Comparison of ENCODE assay signal across 8 cellular contexts in the genomic region with DNA sequence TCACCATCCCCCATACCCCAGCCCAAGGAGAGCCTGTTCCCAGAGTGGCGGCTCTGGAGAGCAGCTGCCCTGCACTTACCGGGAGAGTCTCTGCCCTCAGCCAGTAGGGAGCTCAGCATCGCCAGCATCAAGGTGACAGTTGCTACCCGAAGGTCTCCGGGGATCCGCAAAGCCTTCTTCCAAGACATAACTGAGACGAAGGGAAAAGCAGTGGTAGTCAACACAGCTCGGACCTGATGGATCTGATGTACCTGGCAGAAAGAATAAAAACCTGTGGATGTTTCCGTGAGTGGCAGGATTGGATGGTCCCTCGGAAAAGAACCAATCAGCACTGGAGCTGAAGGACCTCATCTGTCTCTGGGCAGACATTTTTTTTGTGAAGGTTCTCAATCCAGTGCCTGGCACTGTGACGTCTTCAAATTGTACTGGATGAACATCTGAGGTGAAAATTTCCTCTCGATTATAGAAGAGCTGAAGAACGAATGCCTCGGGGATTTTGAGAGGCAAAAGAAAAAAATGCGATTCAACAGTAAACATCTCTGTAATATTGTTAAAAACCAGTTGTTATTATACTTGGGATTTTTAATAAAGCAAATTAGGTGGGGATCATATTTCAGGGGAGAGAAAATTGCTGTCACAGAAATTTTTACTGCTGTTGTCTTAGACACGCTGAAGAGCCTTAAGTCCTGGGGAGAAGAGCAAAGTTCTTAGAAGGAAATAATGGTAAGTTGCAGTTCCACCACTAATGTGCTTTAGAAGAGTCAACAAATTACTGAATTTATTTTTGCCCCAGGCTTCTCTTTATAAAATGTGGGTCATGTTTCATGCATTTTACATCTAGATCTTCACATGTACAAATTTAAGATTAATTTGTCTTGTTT. TPM values are rescaled to one million over a fixed set of nuclear protein-coding genes. Genes with fewer than 3 reads are reported as not detected.
A peak's percentile ranks its signal among the peaks of the same experiment; 100 is the strongest.
DNase-seq lines count a peak whose midpoint lies in the region; ATAC-seq lines count a peak whose summit lies in the region.

A gene (minus strand): TSS at position 238 of the 881 bp plus-strand sequence. CDS start 50 bp downstream, at position 188.

- peaks cover 35% of the 10 kb centered on the region for H3K27me3 Mint-ChIP-seq in activated T-helper 2 cell treated with anti-CD3 and anti-CD28 coated beads, Interferon-gamma antibody, Interleukin-2, Interleukin-4, amounts not matched to agents 10 μg/mL and 5 μg/mL and 100 μg/mL, durations not matched to agents 14 hours and 24 hours and 36 hours (ENCODE audit: low read depth)

- peak; percentile 50 for ATAC-seq in HG02642 (IDR thresholded peaks at IDR 0.05; ENCODE audit: poor library complexity, unreplicated experiment)
- peak; percentile 86 to 87 for ATAC-seq in left cardiac atrium

- DNase-seq in SIG-M5 treated with dmso at 0.1 percent for 504 hours (lab: John Stamatoyannopoulos, UW; ENCODE audit: unreplicated experiment): peak; percentile 29
- no peak for DNase-seq in SIG-M5 (lab: John Stamatoyannopoulos, UW)
- peak; percentile 72 for DNase-seq in NCI-H82 (lab: John Stamatoyannopoulos, UW)
- DNase-seq in activated T-helper 2 cell treated with anti-CD3 and anti-CD28 coated beads, Interferon-gamma antibody, Interleukin-2, Interleukin-4, amounts not matched to agents 10 μg/mL and 5 μg/mL and 100 μg/mL, durations not matched to agents 14 hours and 24 hours and 36 hours (ENCODE audit: low spot score): peak; percentile 46
- peak; percentile 23 for DNase-seq in left cardiac atrium
- peak; percentile 88 for DNase-seq in retina
- DNase-seq in GOT3 (lab: John Stamatoyannopoulos, UW): no peak

- H3K4me3 Mint-ChIP-seq in activated T-helper 2 cell treated with anti-CD3 and anti-CD28 coated beads, Interferon-gamma antibody, Interleukin-2, Interleukin-4, amounts not matched to agents 10 μg/mL and 5 μg/mL and 100 μg/mL, durations not matched to agents 14 hours and 24 hours and 36 hours (ENCODE audit: low read depth): peak within 1 kb of the TSS; percentile 81

- intact Hi-C loops in activated T-helper 2 cell treated with anti-CD3 and anti-CD28 coated beads, Interferon-gamma antibody, Interleukin-2, Interleukin-4, amounts not matched to agents 10 μg/mL and 5 μg/mL and 100 μg/mL, durations not matched to agents 14 hours and 24 hours and 36 hours (cut with micrococcal nuclease): loop anchor here (2.0 kb wide), 1 partner anchor 44 kb away; no protein-coding TSS in a partner anchor
- intact Hi-C loops in left cardiac atrium (cut with DNase I): loop anchor here in 1 of 2 donors (5.0 kb wide), 1 partner anchor 96 kb away; a partner anchor contains a TSS

- H3K36me3 Mint-ChIP-seq in activated T-helper 2 cell treated with anti-CD3 and anti-CD28 coated beads, Interferon-gamma antibody, Interleukin-2, Interleukin-4, amounts not matched to agents 10 μg/mL and 5 μg/mL and 100 μg/mL, durations not matched to agents 14 hours and 24 hours and 36 hours (ENCODE audit: low read depth): peaks cover 19% of the 10 kb centered on the region

- H3K27ac Mint-ChIP-seq in activated T-helper 2 cell treated with anti-CD3 and anti-CD28 coated beads, Interferon-gamma antibody, Interleukin-2, Interleukin-4, amounts not matched to agents 10 μg/mL and 5 μg/mL and 100 μg/mL, durations not matched to agents 14 hours and 24 hours and 36 hours: peak within 1 kb of the TSS; percentile 74

- H3K9me3 Mint-ChIP-seq in activated T-helper 2 cell treated with anti-CD3 and anti-CD28 coated beads, Interferon-gamma antibody, Interleukin-2, Interleukin-4, amounts not matched to agents 10 μg/mL and 5 μg/mL and 100 μg/mL, durations not matched to agents 14 hours and 24 hours and 36 hours: peaks cover under 1% of the 10 kb centered on the region

- H3K4me1 Mint-ChIP-seq in activated T-helper 2 cell treated with anti-CD3 and anti-CD28 coated beads, Interferon-gamma antibody, Interleukin-2, Interleukin-4, amounts not matched to agents 10 μg/mL and 5 μg/mL and 100 μg/mL, durations not matched to agents 14 hours and 24 hours and 36 hours (ENCODE audit: low read depth): peaks cover 46% of the 10 kb centered on the region

RNA-seq across cellular contexts. Expression of the gene that starts here (rescaled TPM):
- 1.6 and 2.7 TPM in 2 replicates for total RNA-seq in activated T-helper 2 cell treated with anti-CD3 and anti-CD28 coated beads, Interferon-gamma antibody, Interleukin-2, Interleukin-4, amounts not matched to agents 10 μg/mL and 5 μg/mL and 100 μg/mL, durations not matched to agents 14 hours and 24 hours and 36 hours
- 10 to 100 TPM in 1 of 2 donors, 1 to 10 TPM in 1; 4.6 to 15.3 TPM for total RNA-seq in left cardiac atrium

Comparison
In these comparisons a context has a peak if more than half of its experiments do, and no peak if none do; other contexts are left out.
1. DNase-seq: peak in SIG-M5 treated with dmso at 0.1 percent for 504 hours (single experiment), NCI-H82 (single experiment), activated T-helper 2 cell treated with anti-CD3 and anti-CD28 coated beads, Interferon-gamma antibody, Interleukin-2, Interleukin-4, amounts not matched to agents 10 μg/mL and 5 μg/mL and 100 μg/mL, durations not matched to agents 14 hours and 24 hours and 36 hours (single experiment), left cardiac atrium (single experiment) and retina (single experiment); none in SIG-M5 (single experiment) and GOT3 (single experiment).